1 cellular context compared by ENCODE assay signal in genomic region chrX:133402042-133402453, GRCh38.
TF ChIP-seq lines count a peak whose summit lies in the region.

No MANE protein-coding gene starts in this region.

TF ChIP-seq in GM12878, 131 proteins besides CTCF, POLR2A, EP300 and RAD21 (continued from another document):
- TF ChIP-seq ZNF592 (IDR thresholded peaks at IDR 0.05) (no peak), IKZF2 (IDR thresholded peaks at IDR 0.05) (peak; percentile 37 to 59; a peak in 2 of 4 replicates), BMI1 (IDR thresholded peaks at IDR 0.05; ENCODE audit: borderline replicate concordance) (0 out of 2 replicates have a peak, but pooled peaks have one; percentile 20), ZNF384 (IDR thresholded peaks at IDR 0.05; ENCODE audit: borderline replicate concordance, low read depth, low read length) (no peak), HSF1 (IDR thresholded peaks at IDR 0.05; ENCODE audit: low read depth, low read length) (no peak), RELB (IDR thresholded peaks at IDR 0.05; ENCODE audit: low read depth) (no peak), RFX5 (IDR thresholded peaks at IDR 0.05; ENCODE audit: low read depth, low read length) (no peak), ZBTB33 (IDR thresholded peaks at IDR 0.05) (no peak), E2F8 (IDR thresholded peaks at IDR 0.05; ENCODE audit: low read depth, partially characterized antibody) (no peak), SPI1 (IDR thresholded peaks at IDR 0.05; ENCODE audit: borderline replicate concordance, insufficient read depth, low read depth, low read length) (no peak), RBBP5 (conservative IDR thresholded peaks at IDR 0.05) (no peak), ATF2 (IDR thresholded peaks at IDR 0.05; ENCODE audit: low read length) (no peak), KDM1A (IDR thresholded peaks at IDR 0.05; ENCODE audit: borderline replicate concordance) (no peak), GABPA (IDR thresholded peaks at IDR 0.05; ENCODE audit: low read depth) (no peak), ATF7 (IDR thresholded peaks at IDR 0.05; ENCODE audit: low read depth) (peak; percentile 89), POLR2AphosphoS5 (IDR thresholded peaks at IDR 0.05; ENCODE audit: low read length) (no peak)
